15 cellular contexts compared by ENCODE assay signal in genomic region chr2:100039291-100039985, GRCh38.
"Had no signal": no experiment of that assay in that cellular context is flagged by ENCODE, and none has a peak within 500 bp of the region (broad histone marks: within the 10 kb centered on the region; RNA-seq: fewer than 3 reads in every experiment).

No MANE protein-coding gene starts in this region.

- H3K36me3 ChIP-seq: adrenal gland, gastrocnemius medialis, neural progenitor cell, stomach, thoracic aorta, vagina had no signal

- H3K9me3 ChIP-seq: adrenal gland, gastrocnemius medialis, stomach, thoracic aorta, vagina had no signal

- H3K27ac Mint-ChIP-seq: activated T-helper 17 cell treated with anti-CD3 and anti-CD28 coated beads, Interleukin-2, amount 50 U/mL, for 72 hours; neural progenitor cell had no signal

- H3K79me2 ChIP-seq: hepatocyte, parathyroid adenoma had no signal

- H3K27me3 ChIP-seq: adrenal gland, hepatocyte, neural progenitor cell, stomach, vagina had no signal

- DNase-seq: activated CD4-positive, alpha-beta T cell treated with anti-CD3 and anti-CD28 coated beads, Interleukin-2, amount 50 U/mL, for 1 hour; activated naive CD4-positive, alpha-beta T cell treated with anti-CD3 and anti-CD28 coated beads, Interleukin-2, amount 50 U/mL, for 16 hours; activated T-cell treated with anti-CD3 and anti-CD28 coated beads for 4 hours; cortex of kidney; effector memory CD4-positive, alpha-beta T cell; gastrocnemius medialis; stimulated activated CD4-positive, alpha-beta T cell treated with anti-CD3 and anti-CD28 coated beads, Interleukin-4, amount 100 ng/mL, for 1 hour; stomach had no signal

- ATAC-seq: activated T-helper 17 cell treated with anti-CD3 and anti-CD28 coated beads, Interleukin-2, amount 50 U/mL, for 72 hours; gastrocnemius medialis had no signal

- H3K4me1 Mint-ChIP-seq: activated T-helper 17 cell treated with anti-CD3 and anti-CD28 coated beads, Interleukin-2, amount 50 U/mL, for 72 hours had no signal

- H3K27ac ChIP-seq: adrenal gland, gastrocnemius medialis, hepatocyte, neural progenitor cell, parathyroid adenoma, stomach, thoracic aorta, vagina had no signal

- H3K4me2 ChIP-seq: hepatocyte, neural progenitor cell had no signal

- H3K4me3 ChIP-seq: adrenal gland, gastrocnemius medialis, hepatocyte, neural progenitor cell, stomach, thoracic aorta, vagina had no signal

- H3K36me3 Mint-ChIP-seq: neural progenitor cell had no signal

- H3K4me1 ChIP-seq: adrenal gland, gastrocnemius medialis, parathyroid adenoma, vagina had no signal

- H3K9ac ChIP-seq: neural progenitor cell, parathyroid adenoma had no signal

- H3K9me3 Mint-ChIP-seq: activated T-helper 17 cell treated with anti-CD3 and anti-CD28 coated beads, Interleukin-2, amount 50 U/mL, for 72 hours; neural progenitor cell had no signal

- H3K4me3 Mint-ChIP-seq: activated T-helper 17 cell treated with anti-CD3 and anti-CD28 coated beads, Interleukin-2, amount 50 U/mL, for 72 hours; neural progenitor cell had no signal

- H2AFZ ChIP-seq: hepatocyte, neural progenitor cell, parathyroid adenoma had no signal

- H3K27me3 Mint-ChIP-seq: activated T-helper 17 cell treated with anti-CD3 and anti-CD28 coated beads, Interleukin-2, amount 50 U/mL, for 72 hours had no signal
